In the genomic region with DNA sequence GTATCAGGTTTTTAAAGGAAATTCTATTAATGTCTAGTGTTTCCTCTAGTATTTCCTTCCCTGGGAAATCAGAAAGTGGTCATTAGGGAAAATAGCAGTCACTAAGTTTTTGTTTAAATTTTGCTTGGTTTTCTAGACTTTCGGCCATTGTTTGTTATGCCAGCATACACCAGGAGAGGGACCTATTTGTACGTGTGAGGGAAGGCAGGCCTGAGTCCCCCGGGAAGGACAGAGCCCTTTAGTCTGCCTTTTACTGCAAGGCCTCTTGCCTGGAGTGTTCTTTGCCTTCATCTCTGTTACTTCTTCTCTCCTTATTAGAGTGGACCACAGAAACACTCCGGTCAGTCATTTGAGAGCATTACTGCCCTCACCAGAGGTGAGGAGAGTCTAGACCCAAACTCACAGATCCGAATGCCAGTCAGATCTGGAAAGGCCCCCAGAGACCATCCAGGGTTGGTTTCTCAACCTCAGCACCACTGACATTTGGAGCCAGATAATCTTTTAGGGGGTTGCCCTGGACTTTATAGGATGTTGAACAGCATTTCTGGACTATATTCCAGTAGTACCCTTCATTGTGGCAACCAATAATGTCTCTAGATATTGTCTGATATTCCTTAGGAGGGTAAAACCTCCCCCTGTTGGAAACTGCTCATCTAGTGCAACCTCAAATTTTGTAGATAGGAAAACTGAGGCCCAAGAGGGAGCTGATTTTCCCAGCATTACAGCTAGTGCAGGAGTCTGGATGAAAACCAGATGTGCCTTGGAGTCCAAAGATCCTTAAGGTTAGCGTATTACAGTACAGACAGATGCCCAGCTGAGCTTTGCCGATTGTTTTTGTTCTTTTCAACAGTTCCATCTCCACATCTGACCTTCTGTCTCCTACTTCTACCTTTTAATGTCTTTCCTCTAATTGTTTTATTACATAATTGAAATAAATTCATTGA, we compare ENCODE assay signal across 8 cellular contexts.
DNase-seq lines count a peak whose midpoint lies in the region; ATAC-seq, FAIRE-seq and TF ChIP-seq lines count a peak whose summit lies in the region.

No MANE protein-coding gene starts in this region.

- H4K20me1 ChIP-seq in smooth muscle cell (ENCODE audit: low read depth): no peaks in the 10 kb centered on the region

- H3K4me1 ChIP-seq in cardiac muscle cell (ENCODE audit: low read depth): peaks cover 22% of the 10 kb centered on the region
- H3K4me1 ChIP-seq in smooth muscle cell (ENCODE audit: low read depth): peaks cover 16% of the 10 kb centered on the region

- 24% methylated on average over 7 of the region's 7 CpGs for WGBS in smooth muscle cell (ENCODE audit: low lambda C conversion rate)

- H3K27ac ChIP-seq in cardiac muscle cell: peak overlapping the region; percentile 86
- peak overlapping the region; percentile 40 for H3K27ac ChIP-seq in smooth muscle cell (ENCODE audit: low read depth)

- ATAC-seq in T-helper 17 cell: no peak

- TF ChIP-seq POLR2A in GM12891 (IDR thresholded peaks at IDR 0.05; ENCODE audit: low read depth, low read length): no peak

- H2AFZ ChIP-seq in smooth muscle cell (ENCODE audit: low read depth): peak overlapping the region; percentile 2

- peak; percentile 74 for DNase-seq in H7
- DNase-seq in T-helper 17 cell: no peak
- peak; percentile 69 to 89 for DNase-seq in cardiac muscle cell (ENCODE audit: low read depth in 1 of 2, low spot score in 1 of 2)
- DNase-seq in smooth muscle cell (lab: John Stamatoyannopoulos, UW; ENCODE audit: unreplicated experiment): peak; percentile 6
- DNase-seq in SK-N-DZ (ENCODE audit: low spot score): no peak
- DNase-seq in GM12891 (ENCODE audit: insufficient read length, low spot score): no peak
- no peak for DNase-seq in stimulated activated CD4-positive, alpha-beta T cell treated with anti-CD3 and anti-CD28 coated beads, Interleukin-12 subunit alpha, Interleukin-12 subunit beta, amount 100 ng/mL, for 4 hours
- no peak for DNase-seq in activated CD4-positive, CD25-positive, alpha-beta regulatory T cell (lab: John Stamatoyannopoulos, UW)

- peak overlapping the region; percentile 43 for H3K27ac Mint-ChIP-seq in T-helper 17 cell

- H3K9me3 ChIP-seq in T-helper 17 cell (ENCODE audit: control insufficient read depth, low read length, poor library complexity, severe bottlenecking): no peaks in the 10 kb centered on the region
- no peaks in the 10 kb centered on the region for H3K9me3 ChIP-seq in cardiac muscle cell (ENCODE audit: low read depth)
- H3K9me3 ChIP-seq in smooth muscle cell (replicated peaks; ENCODE audit: low read depth): no peaks in the 10 kb centered on the region

- peaks cover 22% of the 10 kb centered on the region for H3K4me1 Mint-ChIP-seq in T-helper 17 cell

- H3K27me3 ChIP-seq in H7 (ENCODE audit: control insufficient read depth, insufficient read depth, low read length) (no peaks in the 10 kb centered on the region), cardiac muscle cell (no peaks in the 10 kb centered on the region), smooth muscle cell (ENCODE audit: low read depth) (no peaks in the 10 kb centered on the region)

- no peaks in the 10 kb centered on the region for H3K27me3 Mint-ChIP-seq in T-helper 17 cell

- H3K4me3 ChIP-seq in H7 (ENCODE audit: insufficient read depth, low read depth, low read length) (no peak overlapping the region), cardiac muscle cell (no peak overlapping the region), smooth muscle cell (no peak overlapping the region)

- H3K36me3 ChIP-seq in H7 (replicated peaks; ENCODE audit: control insufficient read depth, insufficient read depth, low read length) (peaks cover under 1% of the 10 kb centered on the region), cardiac muscle cell (peaks cover 17% of the 10 kb centered on the region), smooth muscle cell (ENCODE audit: low read depth) (no peaks in the 10 kb centered on the region)

- H3K4me2 ChIP-seq in smooth muscle cell: no peak overlapping the region

- H3K36me3 Mint-ChIP-seq in T-helper 17 cell (ENCODE audit: low read depth): peaks cover 24% of the 10 kb centered on the region

- FAIRE-seq in GM12891 (lab: Jason Lieb, UNC): no peak

- peaks cover 23% of the 10 kb centered on the region for H3F3A ChIP-seq in smooth muscle cell (ENCODE audit: low read depth)

- H3K9ac ChIP-seq in smooth muscle cell (ENCODE audit: low read depth): no peak overlapping the region

- no peak overlapping the region for H3K4me3 Mint-ChIP-seq in T-helper 17 cell

- TF ChIP-seq CTCF in cardiac muscle cell (IDR thresholded peaks at IDR 0.05; ENCODE audit: low read depth, low read length) (peak; percentile 77), smooth muscle cell (IDR thresholded peaks at IDR 0.05; ENCODE audit: borderline replicate concordance, insufficient read depth, poor library complexity, severe bottlenecking) (peak; percentile 75)

- no peaks in the 10 kb centered on the region for H3K79me2 ChIP-seq in smooth muscle cell (ENCODE audit: low read depth)

TF ChIP-seq in GM12891, 5 proteins besides CTCF, POLR2A, EP300 and RAD21:
- TF ChIP-seq POU2F2 (IDR thresholded peaks at IDR 0.05; ENCODE audit: low read depth, low read length) (no peak), PAX5 (IDR thresholded peaks at IDR 0.05; ENCODE audit: insufficient read depth, low read length, severe bottlenecking) (no peak)

Comparison
In these comparisons a context has a peak if more than half of its experiments do, and no peak if none do; other contexts are left out.
1. DNase-seq: peak in H7 (single experiment), cardiac muscle cell (2 of 2) and smooth muscle cell (single experiment); none in T-helper 17 cell (0 of 3), SK-N-DZ (single experiment), GM12891 (single experiment), stimulated activated CD4-positive, alpha-beta T cell treated with anti-CD3 and anti-CD28 coated beads, Interleukin-12 subunit alpha, Interleukin-12 subunit beta, amount 100 ng/mL, for 4 hours (single experiment) and activated CD4-positive, CD25-positive, alpha-beta regulatory T cell (0 of 4).